ENCODE assay signal across 23 cellular contexts in genomic region chr6:99605911-99606669, GRCh38. TPM values are rescaled to one million over a fixed set of nuclear protein-coding genes. Genes with fewer than 3 reads are reported as not detected.
"Had no signal": no experiment of that assay in that cellular context is flagged by ENCODE, and none has a peak within 500 bp of the region (broad histone marks: within the 10 kb centered on the region; RNA-seq: fewer than 3 reads in every experiment).

No MANE protein-coding gene starts in this region.

- H3K9me3 ChIP-seq: ascending aorta, heart left ventricle, lower lobe of right lung, pancreas, stomach, thoracic aorta, upper lobe of right lung had no signal

- DNase-seq: activated CD4-positive, alpha-beta memory T cell treated with anti-CD3 and anti-CD28 coated beads for 36 hours; activated CD4-positive, alpha-beta T cell treated with anti-CD3 and anti-CD28 coated beads for 1 hour; activated CD8-positive, alpha-beta memory T cell treated with anti-CD3 and anti-CD28 coated beads, Interleukin-2, amount 50 U/mL, for 4 hours; activated naive CD4-positive, alpha-beta T cell treated with Interleukin-2 at 50 U/mL for 16 hours; dermis blood vessel endothelial cell; effector memory CD8-positive, alpha-beta T cell; foreskin melanocyte; heart left ventricle; left colon; lower lobe of right lung; stomach; T-helper 9 cell; upper lobe of right lung had no signal

- H3K36me3 Mint-ChIP-seq: mesothelial cell of epicardium had no signal

- H3K4me3 ChIP-seq: ascending aorta, heart left ventricle, lower lobe of right lung, pancreas, stomach, thoracic aorta, upper lobe of right lung had no signal

- H3K27ac Mint-ChIP-seq: activated CD4-positive, alpha-beta memory T cell treated with anti-CD3 and anti-CD28 coated beads for 36 hours; activated T-helper 17 cell treated with anti-CD3 and anti-CD28 coated beads, Interleukin-2, amount 50 U/mL, for 72 hours; effector memory CD8-positive, alpha-beta T cell; mesothelial cell of epicardium had no signal

- H3K4me3 Mint-ChIP-seq: activated CD4-positive, alpha-beta memory T cell treated with anti-CD3 and anti-CD28 coated beads for 36 hours; mesothelial cell of epicardium had no signal

- H3K27ac ChIP-seq: ascending aorta, epithelial cell of prostate, heart left ventricle, lower lobe of right lung, pancreas, stomach, thoracic aorta, upper lobe of right lung had no signal

- H3K36me3 ChIP-seq: ascending aorta, heart left ventricle, lower lobe of right lung, pancreas, stomach, thoracic aorta, upper lobe of right lung had no signal

- H3K9me3 Mint-ChIP-seq: activated CD4-positive, alpha-beta memory T cell treated with anti-CD3 and anti-CD28 coated beads for 36 hours; activated T-helper 17 cell treated with anti-CD3 and anti-CD28 coated beads, Interleukin-2, amount 50 U/mL, for 72 hours; effector memory CD8-positive, alpha-beta T cell; mesothelial cell of epicardium had no signal

- ATAC-seq: activated T-helper 17 cell treated with anti-CD3 and anti-CD28 coated beads, Interleukin-2, amount 50 U/mL, for 72 hours; heart left ventricle; lower lobe of right lung; pancreas; sciatic nerve; upper lobe of right lung had no signal

RNA-seq across cellular contexts. Expression of gene PRDM13, which starts 0.5 kb away (rescaled TPM):
- total RNA-seq: activated CD4-positive, alpha-beta memory T cell treated with anti-CD3 and anti-CD28 coated beads for 36 hours; activated T-helper 17 cell treated with anti-CD3 and anti-CD28 coated beads, Interleukin-2, amount 50 U/mL, for 72 hours; ascending aorta; bronchial epithelial cell; chondrocyte; dermis blood vessel endothelial cell; fibroblast of lung; heart left ventricle; left colon; lower lobe of right lung; mesothelial cell of epicardium; sciatic nerve; stomach; thoracic aorta; upper lobe of right lung had no signal
